ENCODE assay signal across 1 cellular context in the genomic region with DNA sequence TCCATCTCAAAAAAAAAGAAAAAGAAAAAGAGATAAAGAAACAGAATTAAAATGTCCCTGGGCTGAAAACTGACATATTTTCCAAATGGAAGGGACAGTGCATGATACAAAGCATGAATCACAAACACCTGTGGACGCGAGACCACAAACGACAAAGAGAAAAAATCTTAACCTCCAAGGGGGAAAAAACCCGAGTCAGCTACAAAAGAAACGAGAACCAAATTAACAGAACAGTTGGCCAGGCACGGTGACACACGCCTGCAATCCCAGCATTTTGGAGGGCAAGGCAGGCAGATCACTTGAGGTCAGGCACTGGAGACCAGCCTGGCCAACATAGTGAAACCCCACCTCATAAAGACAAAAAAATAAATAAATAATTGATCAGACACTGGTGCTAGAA.
TF ChIP-seq lines count a peak whose summit lies in the region.

No MANE protein-coding gene starts in this region.

TF ChIP-seq in SK-N-SH treated with all-trans-retinoic acid at 6 μM for 48 hours, 23 proteins besides CTCF, POLR2A, EP300 and RAD21:
- TF ChIP-seq, protein P1, sequence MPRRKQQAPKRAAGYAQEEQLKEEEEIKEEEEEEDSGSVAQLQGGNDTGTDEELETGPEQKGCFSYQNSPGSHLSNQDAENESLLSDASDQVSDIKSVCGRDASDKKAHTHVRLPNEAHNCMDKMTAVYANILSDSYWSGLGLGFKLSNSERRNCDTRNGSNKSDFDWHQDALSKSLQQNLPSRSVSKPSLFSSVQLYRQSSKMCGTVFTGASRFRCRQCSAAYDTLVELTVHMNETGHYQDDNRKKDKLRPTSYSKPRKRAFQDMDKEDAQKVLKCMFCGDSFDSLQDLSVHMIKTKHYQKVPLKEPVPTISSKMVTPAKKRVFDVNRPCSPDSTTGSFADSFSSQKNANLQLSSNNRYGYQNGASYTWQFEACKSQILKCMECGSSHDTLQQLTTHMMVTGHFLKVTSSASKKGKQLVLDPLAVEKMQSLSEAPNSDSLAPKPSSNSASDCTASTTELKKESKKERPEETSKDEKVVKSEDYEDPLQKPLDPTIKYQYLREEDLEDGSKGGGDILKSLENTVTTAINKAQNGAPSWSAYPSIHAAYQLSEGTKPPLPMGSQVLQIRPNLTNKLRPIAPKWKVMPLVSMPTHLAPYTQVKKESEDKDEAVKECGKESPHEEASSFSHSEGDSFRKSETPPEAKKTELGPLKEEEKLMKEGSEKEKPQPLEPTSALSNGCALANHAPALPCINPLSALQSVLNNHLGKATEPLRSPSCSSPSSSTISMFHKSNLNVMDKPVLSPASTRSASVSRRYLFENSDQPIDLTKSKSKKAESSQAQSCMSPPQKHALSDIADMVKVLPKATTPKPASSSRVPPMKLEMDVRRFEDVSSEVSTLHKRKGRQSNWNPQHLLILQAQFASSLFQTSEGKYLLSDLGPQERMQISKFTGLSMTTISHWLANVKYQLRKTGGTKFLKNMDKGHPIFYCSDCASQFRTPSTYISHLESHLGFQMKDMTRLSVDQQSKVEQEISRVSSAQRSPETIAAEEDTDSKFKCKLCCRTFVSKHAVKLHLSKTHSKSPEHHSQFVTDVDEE (CRISPR knock-in tag; IDR thresholded peaks at IDR 0.05), result no peak
- TF ChIP-seq GLIS3 (CRISPR knock-in tag; IDR thresholded peaks at IDR 0.05) (no peak), ESRRG (CRISPR knock-in tag; IDR thresholded peaks at IDR 0.05) (no peak), ZNF565 (CRISPR knock-in tag; conservative IDR thresholded peaks at IDR 0.05; ENCODE audit: low read depth) (no peak), PPARA (CRISPR knock-in tag; IDR thresholded peaks at IDR 0.05; ENCODE audit: borderline replicate concordance) (no peak), BACH2 (CRISPR knock-in tag; IDR thresholded peaks at IDR 0.05; ENCODE audit: borderline replicate concordance) (no peak), TOX (CRISPR knock-in tag; IDR thresholded peaks at IDR 0.05; ENCODE audit: borderline replicate concordance) (no peak), POU6F1 (CRISPR knock-in tag; IDR thresholded peaks at IDR 0.05; ENCODE audit: borderline replicate concordance, low read depth) (no peak), ZNF70 (CRISPR knock-in tag; IDR thresholded peaks at IDR 0.05) (no peak), SNAI2 (CRISPR knock-in tag; IDR thresholded peaks at IDR 0.05) (no peak), OSR1 (CRISPR knock-in tag; IDR thresholded peaks at IDR 0.05) (no peak), TCF4 (CRISPR knock-in tag; IDR thresholded peaks at IDR 0.05; ENCODE audit: borderline replicate concordance) (no peak), ZC3H10 (CRISPR knock-in tag; IDR thresholded peaks at IDR 0.05) (no peak), ARNTL (CRISPR knock-in tag; IDR thresholded peaks at IDR 0.05; ENCODE audit: borderline replicate concordance, low read depth) (no peak), CSDC2 (CRISPR knock-in tag; IDR thresholded peaks at IDR 0.05) (no peak), ZFP30 (CRISPR knock-in tag; IDR thresholded peaks at IDR 0.05) (no peak)
- TF ChIP-seq, protein P2, sequence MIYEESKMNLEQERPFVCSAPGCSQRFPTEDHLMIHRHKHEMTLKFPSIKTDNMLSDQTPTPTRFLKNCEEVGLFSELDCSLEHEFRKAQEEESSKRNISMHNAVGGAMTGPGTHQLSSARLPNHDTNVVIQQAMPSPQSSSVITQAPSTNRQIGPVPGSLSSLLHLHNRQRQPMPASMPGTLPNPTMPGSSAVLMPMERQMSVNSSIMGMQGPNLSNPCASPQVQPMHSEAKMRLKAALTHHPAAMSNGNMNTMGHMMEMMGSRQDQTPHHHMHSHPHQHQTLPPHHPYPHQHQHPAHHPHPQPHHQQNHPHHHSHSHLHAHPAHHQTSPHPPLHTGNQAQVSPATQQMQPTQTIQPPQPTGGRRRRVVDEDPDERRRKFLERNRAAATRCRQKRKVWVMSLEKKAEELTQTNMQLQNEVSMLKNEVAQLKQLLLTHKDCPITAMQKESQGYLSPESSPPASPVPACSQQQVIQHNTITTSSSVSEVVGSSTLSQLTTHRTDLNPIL (CRISPR knock-in tag; IDR thresholded peaks at IDR 0.05; ENCODE audit: low read depth), result no peak
